ENCODE assay signal across 23 cellular contexts in the genomic region with DNA sequence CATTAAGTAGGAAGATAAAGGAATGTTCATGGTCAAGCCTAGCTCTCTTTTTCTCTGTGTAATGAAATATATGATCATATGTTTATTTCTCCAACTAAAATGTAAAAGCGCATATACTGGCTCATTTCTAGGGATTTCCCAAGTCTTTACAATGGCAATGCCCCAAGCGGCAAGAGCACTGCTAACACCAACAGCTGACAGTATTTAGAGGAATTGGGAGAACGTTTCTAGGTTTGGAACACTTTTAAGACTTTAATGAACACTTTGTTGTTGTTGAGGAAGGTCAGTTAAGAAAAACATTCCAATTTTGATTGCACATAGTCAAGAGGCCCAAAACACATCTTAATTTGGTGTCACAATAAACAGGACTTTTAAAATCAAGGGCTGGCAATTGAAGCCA.
DNase-seq lines count a peak whose midpoint lies in the region; ATAC-seq and TF ChIP-seq lines count a peak whose summit lies in the region.
"Had no signal": no experiment of that assay in that cellular context is flagged by ENCODE, and none has a peak within 500 bp of the region (broad histone marks: within the 10 kb centered on the region; RNA-seq: fewer than 3 reads in every experiment).

No MANE protein-coding gene starts in this region.

- TF ChIP-seq CTCF in prostate gland (IDR thresholded peaks at IDR 0.05) (no peak), vagina (IDR thresholded peaks at IDR 0.05) (no peak), H9 (conservative IDR thresholded peaks at IDR 0.05) (no peak)

- no peak overlapping the region for H3T11ph ChIP-seq in H9 (ENCODE audit: low read length)

- H4K20me1 ChIP-seq in H9 (ENCODE audit: control insufficient read depth, insufficient read depth, insufficient read length): no peaks in the 10 kb centered on the region

- WGBS in prostate gland: 67% methylated on average over 3 of the region's 3 CpGs
- WGBS in H9 (ENCODE audit: extremely low coverage, insufficient read length, low lambda C conversion rate): no CpG with 5 or more reads among the region's 3 CpGs

- no peak overlapping the region for H3K18ac ChIP-seq in H9 (ENCODE audit: insufficient read length, low read depth, low read length)

- H3K4me1 ChIP-seq in adipocyte (ENCODE audit: control insufficient read depth, insufficient read depth, low read length) (peaks cover 3% of the 10 kb centered on the region), prostate gland (replicated peaks) (no peaks in the 10 kb centered on the region), vagina (peaks cover 26% of the 10 kb centered on the region), H9 (ENCODE audit: insufficient read depth, low read length) (no peaks in the 10 kb centered on the region)
- H3K4me1 ChIP-seq: BE2C had no signal

- H3K4me3 Mint-ChIP-seq in H9: no peak overlapping the region

- H3K14ac ChIP-seq in H9 (ENCODE audit: insufficient read depth, low read length): no peak overlapping the region

- no peak overlapping the region for H3K9ac ChIP-seq in adipocyte (ENCODE audit: low read length)
- H3K9ac ChIP-seq in H9 (ENCODE audit: extremely low read depth, insufficient read length, low read length): no peak overlapping the region

- no peak overlapping the region for H4K5ac ChIP-seq in H9 (ENCODE audit: insufficient read length, low read depth, low read length)

- no peak overlapping the region for H3K56ac ChIP-seq in H9 (ENCODE audit: insufficient read length, low read depth, low read length)

- no peak overlapping the region for H2AFZ ChIP-seq in H9 (ENCODE audit: low read length)

- no peak overlapping the region for H2BK20ac ChIP-seq in H9 (ENCODE audit: low read depth, low read length, poor library complexity, severe bottlenecking)

- H3K27me3 ChIP-seq in adipocyte (replicated peaks; ENCODE audit: control insufficient read depth, insufficient read depth, low read length) (no peaks in the 10 kb centered on the region), prostate gland (replicated peaks; ENCODE audit: insufficient read depth) (no peaks in the 10 kb centered on the region), vagina (no peaks in the 10 kb centered on the region), H7 (ENCODE audit: control insufficient read depth, insufficient read depth, low read length) (no peaks in the 10 kb centered on the region), H9 (ENCODE audit: insufficient read depth, low read length) (no peaks in the 10 kb centered on the region)
- H3K27me3 ChIP-seq: SJSA1 had no signal

- H3K9me3 Mint-ChIP-seq in H9: no peaks in the 10 kb centered on the region; a peak in 1 of 5 replicates

- no peak for TF ChIP-seq POLR2A in prostate gland (IDR thresholded peaks at IDR 0.05)
- TF ChIP-seq POLR2A in vagina (IDR thresholded peaks at IDR 0.05): no peak

- DNase-seq in adipocyte (ENCODE audit: low read depth) (peak; percentile 23), fibroblast of gingiva (ENCODE audit: low read depth) (peak; percentile 61), prostate gland (ENCODE audit: low spot score) (no peak), vagina (ENCODE audit: extremely low spot score in 2 of 2) (no peak), H7 (no peak), left lobe of liver (ENCODE audit: low spot score) (no peak), H9 (no peak)
- DNase-seq: BE2C, Calu3, DMS79 treated with DMSO at 0.1 percent for 48 hours, GF-D8, GOT3, KBM-7, NCI-H1105 treated with DMSO at 0.1 percent for 48 hours, NCI-H2081, NCI-H2171, NCI-H226, NCI-H510A, NCI-H69, Right ventricle myocardium superior, RPMI8226 had no signal

- H3K36me3 ChIP-seq in adipocyte (ENCODE audit: control insufficient read depth, insufficient read depth, low read length, severe bottlenecking) (no peaks in the 10 kb centered on the region), prostate gland (no peaks in the 10 kb centered on the region), vagina (no peaks in the 10 kb centered on the region), H7 (replicated peaks; ENCODE audit: control insufficient read depth, insufficient read depth, low read length) (no peaks in the 10 kb centered on the region)
- H3K36me3 ChIP-seq: BE2C, SJSA1 had no signal

- H2AK5ac ChIP-seq in H9 (ENCODE audit: insufficient read length, low read length): no peak overlapping the region

- no peaks in the 10 kb centered on the region for H3K79me1 ChIP-seq in H9 (ENCODE audit: insufficient read depth, low read depth, low read length, poor library complexity, severe bottlenecking)

- peaks cover 21 to 27% of the 10 kb centered on the region in 2 experiments for H3K4me1 Mint-ChIP-seq in H9

- no peak overlapping the region for H2BK5ac ChIP-seq in H9 (ENCODE audit: insufficient read length, low read length)

- H3K27ac Mint-ChIP-seq in H9: no peak overlapping the region

- no peak overlapping the region for H4K8ac ChIP-seq in H9 (replicated peaks; ENCODE audit: insufficient read length, low read depth, low read length)

- H3K27ac ChIP-seq in prostate gland: peak overlapping the region; percentile 11 to 24
- peak overlapping the region; percentile 44 for H3K27ac ChIP-seq in vagina
- H3K27ac ChIP-seq in H9 (ENCODE audit: insufficient read length, low read depth, low read length): no peak overlapping the region
- H3K27ac ChIP-seq: SJSA1 had no signal

- no peak overlapping the region for H3K4me2 ChIP-seq in H9 (ENCODE audit: insufficient read depth, insufficient read length, low read length)

- no peak overlapping the region for H3K23ac ChIP-seq in H9 (ENCODE audit: insufficient read length, low read depth, low read length)

- no peak overlapping the region for H4K91ac ChIP-seq in H9 (ENCODE audit: insufficient read length, low read depth, low read length)

- no peaks in the 10 kb centered on the region for H3K27me3 Mint-ChIP-seq in H9 (ENCODE audit: low read depth)

- H3K9me3 ChIP-seq in adipocyte (ENCODE audit: control insufficient read depth, low read length): no peaks in the 10 kb centered on the region
- H3K9me3 ChIP-seq in prostate gland: no peaks in the 10 kb centered on the region
- H3K9me3 ChIP-seq in vagina: no peaks in the 10 kb centered on the region
- H3K9me3 ChIP-seq in H9 (ENCODE audit: control insufficient read depth, low read depth, low read length): no peaks in the 10 kb centered on the region
- H3K9me3 ChIP-seq: BE2C, SJSA1 had no signal

- no peak overlapping the region for H3K4ac ChIP-seq in H9 (ENCODE audit: low read depth, low read length)

- intact Hi-C loops in prostate gland (cut with DNase I): loop anchor here (5.0 kb wide), 2 partner anchors 84 to 364 kb away; a partner anchor contains a TSS
- intact Hi-C loops in vagina (cut with DNase I): no loop called here

- no peaks in the 10 kb centered on the region for H3K79me2 ChIP-seq in H9 (ENCODE audit: insufficient read depth, low read length)

- no peak for ATAC-seq in left lobe of liver
- ATAC-seq: HCT116 had no signal

- H3K4me3 ChIP-seq in adipocyte (ENCODE audit: low read length) (no peak overlapping the region), prostate gland (no peak overlapping the region), vagina (no peak overlapping the region), H7 (ENCODE audit: insufficient read depth, low read depth, low read length) (no peak overlapping the region)
- H3K4me3 ChIP-seq: SJSA1 had no signal

- no peak overlapping the region for H2BK120ac ChIP-seq in H9 (ENCODE audit: low read depth, low read length, poor library complexity, severe bottlenecking)

- H2BK15ac ChIP-seq in H9 (ENCODE audit: low read depth, low read length): no peak overlapping the region

- H3K23me2 ChIP-seq in H9 (ENCODE audit: insufficient read length, low read depth, low read length, poor library complexity, severe bottlenecking): no peaks in the 10 kb centered on the region

- no peaks in the 10 kb centered on the region for H3K36me3 Mint-ChIP-seq in H9 (ENCODE audit: insufficient read depth in 1 of 3, low read depth in 3 of 3)

- no peak overlapping the region for H2BK12ac ChIP-seq in H9 (ENCODE audit: insufficient read length, low read depth, low read length)

Comparison
In these comparisons a context has a peak if more than half of its experiments do, and no peak if none do; other contexts are left out.
1. DNase-seq: peak in adipocyte (single experiment) and fibroblast of gingiva (single experiment); none in prostate gland (single experiment), vagina (0 of 2), H7 (single experiment), left lobe of liver (single experiment) and H9 (single experiment).